ENCODE assay signal across 8 cellular contexts in genomic region chr1:203512830-203513578, GRCh38. TPM values are rescaled to one million over a fixed set of nuclear protein-coding genes. Genes with fewer than 3 reads are reported as not detected.
DNase-seq lines count a peak whose midpoint lies in the region; ATAC-seq and TF ChIP-seq lines count a peak whose summit lies in the region.

No MANE protein-coding gene starts in this region.

- H3K36me3 ChIP-seq in mucosa of descending colon (ENCODE audit: low read depth) (no peaks in the 10 kb centered on the region), thoracic aorta (no peaks in the 10 kb centered on the region)

- no peaks in the 10 kb centered on the region for H3K36me3 Mint-ChIP-seq in T-cell

- H3K9me3 Mint-ChIP-seq in T-cell, result no peaks in the 10 kb centered on the region

- peak overlapping the region; percentile 33 to 50 for H3K27ac ChIP-seq in coronary artery
- peak overlapping the region in 1 of 2 donors; percentile 46 for H3K27ac ChIP-seq in thoracic aorta

- H3K4me1 ChIP-seq in mucosa of descending colon (ENCODE audit: low read depth) (peaks cover 4% of the 10 kb centered on the region), thoracic aorta (ENCODE audit: control insufficient read depth in 1 of 2, low read depth in 2 of 2) (peaks cover 14 to 30% of the 10 kb centered on the region in 2 donors)

- peak overlapping the region; percentile 4 to 79 (median 39) for H3K4me3 Mint-ChIP-seq in T-cell

- H3K4me3 ChIP-seq in coronary artery (no peak overlapping the region), mucosa of descending colon (no peak overlapping the region), thoracic aorta (peak overlapping the region; percentile 7)

- peak; percentile 69 to 93 (median 84) for ATAC-seq in T-cell (replicated peaks in 1 of 4)
- peak; percentile 64 for ATAC-seq in mucosa of descending colon
- ATAC-seq in thoracic aorta (ENCODE audit: insufficient number of reproducible peaks, low FRiP score, low read depth), result peak; percentile 77
- ATAC-seq in GM18511 (IDR thresholded peaks at IDR 0.05; ENCODE audit: unreplicated experiment), result no peak
- no peak for ATAC-seq in HG03565 (IDR thresholded peaks at IDR 0.05; ENCODE audit: unreplicated experiment)

- H3K9me3 ChIP-seq in mucosa of descending colon (no peaks in the 10 kb centered on the region), thoracic aorta (no peaks in the 10 kb centered on the region)

- intact Hi-C loops in mucosa of descending colon (cut with DNase I, micrococcal nuclease), result no loop called here

- TF ChIP-seq CTCF in coronary artery (IDR thresholded peaks at IDR 0.05) (no peak), mucosa of descending colon (IDR thresholded peaks at IDR 0.05) (no peak), thoracic aorta (IDR thresholded peaks at IDR 0.05) (no peak)

- POLR2A ChIA-PET in T-cell (lab: Charles Lee), result interaction anchor here in 1 of 2 donors (0.6 kb wide), 1 partner anchor 252 kb away, joined by 3 read pairs; the partner anchor contains the start of gene LAX1

- peaks cover 0 to 8% of the 10 kb centered on the region in 2 donors for H3K27me3 Mint-ChIP-seq in T-cell

- no peaks in the 10 kb centered on the region for H3K27me3 ChIP-seq in thoracic aorta (replicated peaks; ENCODE audit: insufficient read depth)

- CTCF ChIA-PET in T-cell (lab: Charles Lee), result interaction anchor here (0.6 kb wide), 2 partner anchors 9 to 51 kb away, joined by 3 read pairs; no protein-coding TSS in a partner anchor

- peaks cover 31 to 50% (median 36%) of the 10 kb centered on the region in 3 donors for H3K4me1 Mint-ChIP-seq in T-cell

- H3K27ac Mint-ChIP-seq in T-cell, result peak overlapping the region; percentile 84 to 95

- DNase-seq in NCI-H146 (lab: John Stamatoyannopoulos, UW) (peak; percentile 53), NCI-H146 treated with DMSO at 0.1 percent for 48 hours (lab: John Stamatoyannopoulos, UW; ENCODE audit: unreplicated experiment) (no peak), T-cell (peak in 14 of 34 experiments; percentile 4 to 33 (median 18)), coronary artery (ENCODE audit: low spot score) (no peak), mucosa of descending colon (no peak), thoracic aorta (ENCODE audit: low spot score) (peak; percentile 41)

RNA-seq across cellular contexts. Expression of gene OPTC, which starts 19.1 kb away (rescaled TPM):
- total RNA-seq in T-cell (not detected), mucosa of descending colon (not detected), thoracic aorta (not detected)

RNA-seq across cellular contexts. Expression of gene PRELP, which starts 37.4 kb away (rescaled TPM):
- total RNA-seq in T-cell (under 1 TPM in 3 of 5 donors, not detected in 2; 0.13 to 0.18 (median 0.13) TPM), mucosa of descending colon (100 to 1,000 TPM in 1 of 3 donors, 1 to 10 TPM in 2; 5.5 to 174 (median 5.6) TPM), thoracic aorta (100 to 1,000 TPM; 232 to 244 TPM)

Comparison
In these comparisons a context has a peak if more than half of its experiments do, and no peak if none do; other contexts are left out.
1. DNase-seq: peak in NCI-H146 (single experiment) and thoracic aorta (single experiment); none in NCI-H146 treated with DMSO at 0.1 percent for 48 hours (single experiment), coronary artery (single experiment) and mucosa of descending colon (0 of 3).
2. ATAC-seq: peak in T-cell (4 of 4), mucosa of descending colon (single experiment) and thoracic aorta (single experiment); none in GM18511 (single experiment) and HG03565 (single experiment).
3. RNA of gene PRELP, which starts 37.4 kb away (total RNA-seq): 232 to 244 TPM in thoracic aorta and 5.5 to 174 TPM in mucosa of descending colon; 0.13 to 0.18 TPM in T-cell; every median in the first group is over 4 times any median in the second.